9 cellular contexts compared by ENCODE assay signal in the genomic region with DNA sequence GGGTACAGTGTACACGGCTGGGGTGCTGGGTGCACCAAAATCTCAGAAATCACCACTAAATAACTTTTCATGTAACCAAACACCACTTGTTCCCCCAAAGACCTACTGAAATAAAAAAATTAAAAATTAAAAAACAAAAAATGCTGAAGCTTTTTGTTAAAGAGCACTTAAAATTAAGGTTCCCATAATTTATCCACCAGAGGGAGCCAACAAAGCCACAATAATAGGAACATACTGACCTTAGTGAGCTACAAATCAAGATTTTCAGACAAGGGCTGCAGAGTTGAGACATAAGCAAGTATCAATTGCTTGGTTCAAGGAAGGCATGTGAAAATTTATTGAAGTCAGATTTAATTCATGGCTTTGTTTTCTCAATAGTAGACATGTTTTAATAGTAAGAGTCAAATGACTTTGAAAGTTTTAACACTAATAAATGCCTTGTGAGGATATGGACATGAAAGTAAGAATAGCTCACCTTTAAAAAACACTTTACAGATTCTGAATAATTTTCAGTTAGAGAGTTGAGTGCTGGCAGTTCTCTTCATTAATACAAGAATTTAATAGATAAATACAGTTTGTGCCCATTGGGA. TPM values are rescaled to one million over a fixed set of nuclear protein-coding genes. Genes with fewer than 3 reads are reported as not detected.
A peak's percentile ranks its signal among the peaks of the same experiment; 100 is the strongest.
DNase-seq lines count a peak whose midpoint lies in the region; ATAC-seq and TF ChIP-seq lines count a peak whose summit lies in the region.
"Had no signal": no experiment of that assay in that cellular context is flagged by ENCODE, and none has a peak within 500 bp of the region (broad histone marks: within the 10 kb centered on the region; RNA-seq: fewer than 3 reads in every experiment).

No MANE protein-coding gene starts in this region.

- no peaks in the 10 kb centered on the region for H3K36me3 Mint-ChIP-seq in HFFc6 (ENCODE audit: low read depth)

- H3K27ac ChIP-seq in AG04450 (ENCODE audit: low read depth, low read length): no peak overlapping the region
- H3K27ac ChIP-seq in VCaP: no peak overlapping the region

- TF ChIP-seq CTCF in AG04450 (IDR thresholded peaks at IDR 0.05; ENCODE audit: low read depth, low read length) (peak; percentile 62), HFFc6 (IDR thresholded peaks at IDR 0.05) (peak; percentile 84), VCaP (conservative IDR thresholded peaks at IDR 0.05) (peak; percentile 80)

- no peaks in the 10 kb centered on the region for H3K9me3 Mint-ChIP-seq in HFFc6

- no peak overlapping the region for H3K27ac Mint-ChIP-seq in HFFc6

- H3K4me3 Mint-ChIP-seq in HFFc6: no peak overlapping the region

- intact Hi-C loops in sciatic nerve (cut with DNase I): no loop called here

- no peak for DNase-seq in AG04450 (ENCODE audit: low read depth, low spot score)
- peak; percentile 35 for DNase-seq in HFFc6
- peak; percentile 60 for DNase-seq in iris pigment epithelial cell (ENCODE audit: low read depth)
- no peak for DNase-seq in KG1 (lab: John Stamatoyannopoulos, UW)
- no peak for DNase-seq in NCI-H2029 treated with DMSO at 0.1 percent for 48 hours (lab: John Stamatoyannopoulos, UW)
- DNase-seq in sciatic nerve (ENCODE audit: low spot score): no peak
- no peak for DNase-seq in central memory CD4-positive, alpha-beta T cell
- DNase-seq: activated CD8-positive, alpha-beta memory T cell treated with anti-CD3 and anti-CD28 coated beads, Interleukin-2, amount 50 U/mL, for 4 hours had no signal

- no peak for ATAC-seq in sciatic nerve

- POLR2A ChIA-PET in AG04450 (lab: Yijun Ruan, JAX): no interaction called here

- no peaks in the 10 kb centered on the region for H3K27me3 ChIP-seq in AG04450 (ENCODE audit: control insufficient read depth, insufficient read depth, low read length)

- peaks cover 10% of the 10 kb centered on the region for H3K27me3 Mint-ChIP-seq in HFFc6 (ENCODE audit: insufficient read depth)

- no peaks in the 10 kb centered on the region; the same call in 1 of the 2 replicates for H3K4me1 Mint-ChIP-seq in HFFc6 (ENCODE audit: low read depth)

- no peaks in the 10 kb centered on the region for H3K9me3 ChIP-seq in AG04450 (ENCODE audit: control insufficient read depth, insufficient read depth, low read length)

- H3K4me3 ChIP-seq in AG04450 (ENCODE audit: low read depth, low read length): no peak overlapping the region

- CTCF ChIA-PET in AG04450 (lab: Charles Lee): interaction anchor here (0.5 to 3.2 kb wide), 44 partner anchors 8 to 673 kb away, joined by 3 to 36 read pairs (median 4); no protein-coding TSS in a partner anchor

RNA-seq across cellular contexts. Expression of a gene that starts 43.0 kb away (rescaled TPM):
- polyA plus RNA-seq in AG04450 (2011; rRNA removed): 39.1 and 62.4 TPM in 2 replicates
- 7.0 and 17.8 TPM in 2 replicates for polyA minus RNA-seq in AG04450 (2011; rRNA and poly(A)+ RNA removed)
- total RNA-seq in HFFc6 (2021; fragmentation: NEBNext Ultra II Directional; extraction: Animal tissue kit (Norgen Biotek cat#: 25700)): 10 to 100 TPM; 57.9 to 73.6 (median 68.3) TPM
- 52.3 TPM for total RNA-seq in sciatic nerve

Comparison
In these comparisons a context has a peak if more than half of its experiments do, and no peak if none do; other contexts are left out.
1. DNase-seq: peak in HFFc6 (single experiment) and iris pigment epithelial cell (single experiment); none in AG04450 (single experiment), KG1 (single experiment), NCI-H2029 treated with DMSO at 0.1 percent for 48 hours (single experiment), sciatic nerve (single experiment) and central memory CD4-positive, alpha-beta T cell (single experiment).
2. Peak in every context shown above with its lines, with median percentiles within 50 percentile points of each other: CTCF ChIP-seq.